ENCODE assay signal across 9 cellular contexts in genomic region chr4:105990933-105991332, GRCh38.
DNase-seq lines count a peak whose midpoint lies in the region; ATAC-seq, FAIRE-seq and TF ChIP-seq lines count a peak whose summit lies in the region.
"Had no signal": no experiment of that assay in that cellular context is flagged by ENCODE, and none has a peak within 500 bp of the region (broad histone marks: within the 10 kb centered on the region; RNA-seq: fewer than 3 reads in every experiment).

No MANE protein-coding gene starts in this region.

- TF ChIP-seq POLR2A in GM12892 (IDR thresholded peaks at IDR 0.05; ENCODE audit: low read depth, low read length) = no peak

- ATAC-seq in HG03135 (IDR thresholded peaks at IDR 0.05; ENCODE audit: unreplicated experiment) = no peak

- peak; percentile 49 for DNase-seq in ELR (ENCODE audit: low read depth)
- peak; percentile 2 for DNase-seq in SK-N-DZ (ENCODE audit: low spot score)
- peak; percentile 6 to 44 for DNase-seq in frontal cortex (ENCODE audit: low spot score in 2 of 2)
- peak; percentile 87 for DNase-seq in posterior vena cava (ENCODE audit: low spot score)
- DNase-seq in GM12892 (ENCODE audit: insufficient read length) = no peak
- no peak for DNase-seq in NCI-H345 treated with DMSO at 0.1 percent for 48 hours (lab: John Stamatoyannopoulos, UW; ENCODE audit: unreplicated experiment)
- DNase-seq in GDM1 (lab: John Stamatoyannopoulos, UW) = no peak

- FAIRE-seq in frontal cortex (lab: Jason Lieb, UNC) (no peak), GM12892 (lab: Jason Lieb, UNC) (no peak)
- FAIRE-seq: GM18507 had no signal

- intact Hi-C loops in posterior vena cava (cut with DNase I) = no loop called here

Comparison
In these comparisons a context has a peak if more than half of its experiments do, and no peak if none do; other contexts are left out.
1. DNase-seq: peak in ELR (single experiment), SK-N-DZ (single experiment), frontal cortex (2 of 2) and posterior vena cava (single experiment); none in GM12892 (single experiment), NCI-H345 treated with DMSO at 0.1 percent for 48 hours (single experiment) and GDM1 (single experiment).